20 cellular contexts compared by ENCODE assay signal in genomic region chr5:68053202-68053601, GRCh38.
DNase-seq lines count a peak whose midpoint lies in the region; ATAC-seq, FAIRE-seq and TF ChIP-seq lines count a peak whose summit lies in the region.
"Had no signal": no experiment of that assay in that cellular context is flagged by ENCODE, and none has a peak within 500 bp of the region (broad histone marks: within the 10 kb centered on the region; RNA-seq: fewer than 3 reads in every experiment).

No MANE protein-coding gene starts in this region.

- dilution Hi-C loops in IMR-90 (cut with HindIII; ENCODE audit: low sequenced_read_pairs, unreplicated experiment): no loop called here

- H3K27me3 ChIP-seq in IMR-90 (ENCODE audit: control insufficient read depth, insufficient read depth, low read length): no peaks in the 10 kb centered on the region
- H3K27me3 ChIP-seq in bronchial epithelial cell (ENCODE audit: control insufficient read depth, insufficient read depth, low read length): no peaks in the 10 kb centered on the region
- H3K27me3 ChIP-seq: MG63, Peyer's patch had no signal

- H2BK20ac ChIP-seq in IMR-90 (ENCODE audit: low read depth, low read length): no peak overlapping the region; the same call in 1 of the 2 replicates

- H3K9ac ChIP-seq in IMR-90 (ENCODE audit: low read depth, low read length) (no peak overlapping the region), kidney (ENCODE audit: low read length in 2 of 2) (no peak overlapping the region)
- H3K9ac ChIP-seq: GM23248 had no signal

- H3K18ac ChIP-seq in IMR-90 (ENCODE audit: low read depth, low read length): no peak overlapping the region

- TF ChIP-seq POLR2A in IMR-90 (IDR thresholded peaks at IDR 0.05; ENCODE audit: low read depth, low read length): no peak

- no peak overlapping the region for H4K91ac ChIP-seq in IMR-90 (ENCODE audit: insufficient read depth, low read depth, low read length)

- no peak overlapping the region for H3K23ac ChIP-seq in IMR-90 (ENCODE audit: low read depth, low read length)

- no peak overlapping the region for H3K56ac ChIP-seq in IMR-90 (ENCODE audit: extremely low read depth, insufficient read depth, low read length)

- no peaks in the 10 kb centered on the region for H3K9me1 ChIP-seq in IMR-90 (ENCODE audit: insufficient read depth, low read length)

- H4K8ac ChIP-seq in IMR-90 (ENCODE audit: low read depth in 2 of 2, low read length in 2 of 2): no peak overlapping the region

- CTCF ChIA-PET in IMR-90 (lab: Yijun Ruan, JAX): no interaction called here

- no peaks in the 10 kb centered on the region for H3K4me1 ChIP-seq in IMR-90 (ENCODE audit: control insufficient read depth, insufficient read depth, low read length)
- H3K4me1 ChIP-seq in kidney (ENCODE audit: control insufficient read depth in 1 of 2, insufficient read depth in 1 of 2, low read depth in 1 of 2, low read length in 2 of 2): peaks cover 0 to 5% of the 10 kb centered on the region in 2 donors
- H3K4me1 ChIP-seq: HAP-1 had no signal

- no peak for TF ChIP-seq RAD21 in IMR-90 (IDR thresholded peaks at IDR 0.05; ENCODE audit: low read length)

- no peak overlapping the region for H2BK15ac ChIP-seq in IMR-90 (ENCODE audit: low read depth, low read length)

- no peak overlapping the region for H2BK120ac ChIP-seq in IMR-90 (ENCODE audit: low read depth, low read length)

- no peak for TF ChIP-seq CTCF in IMR-90 (conservative IDR thresholded peaks at IDR 0.05; ENCODE audit: low read depth, low read length)
- TF ChIP-seq CTCF in bronchial epithelial cell (IDR thresholded peaks at IDR 0.05; ENCODE audit: insufficient read depth, low read length, severe bottlenecking): no peak
- TF ChIP-seq CTCF in kidney (IDR thresholded peaks at IDR 0.05; ENCODE audit: borderline replicate concordance, extremely low read depth, insufficient read depth): no peak

- H4K5ac ChIP-seq in IMR-90 (ENCODE audit: low read depth, low read length): no peak overlapping the region

- BruUV-seq in IMR-90 (replicated peaks; lab: Mats Ljungman, UMichigan): no TSS peak

- ATAC-seq in IMR-90 (ENCODE audit: low read depth): no peak
- ATAC-seq in GM21447 (IDR thresholded peaks at IDR 0.05; ENCODE audit: unreplicated experiment): no peak

- no peak overlapping the region for H3K27ac ChIP-seq in IMR-90 (ENCODE audit: insufficient read depth, low read length)
- no peak overlapping the region for H3K27ac ChIP-seq in kidney (ENCODE audit: low read depth in 2 of 2, low read length in 2 of 2)
- H3K27ac ChIP-seq: 22Rv1, GM23248, Peyer's patch, SK-N-MC had no signal

- no peak overlapping the region for H2AFZ ChIP-seq in IMR-90 (replicated peaks; ENCODE audit: low read length, poor library complexity)
- H2AFZ ChIP-seq: GM23248 had no signal

- H2AK9ac ChIP-seq in IMR-90 (replicated peaks; ENCODE audit: low read depth, low read length, poor library complexity): no peak overlapping the region

- no peak overlapping the region for H3K14ac ChIP-seq in IMR-90 (replicated peaks; ENCODE audit: low read depth, low read length)

- peaks cover 2% of the 10 kb centered on the region; the same call in 1 of the 2 replicates for H3K9me3 ChIP-seq in IMR-90 (ENCODE audit: control insufficient read depth, insufficient read depth, low read length)
- H3K9me3 ChIP-seq in kidney (ENCODE audit: control insufficient read depth in 1 of 2, low read length in 2 of 2): no peaks in the 10 kb centered on the region
- H3K9me3 ChIP-seq: HAP-1, Peyer's patch had no signal

- DNase-seq in A172 (ENCODE audit: low spot score) (peak; percentile 28), IMR-90 (peak; percentile 5), bronchial epithelial cell (ENCODE audit: low read depth) (peak; percentile 34), fibroblast of peridontal ligament (ENCODE audit: extremely low read depth) (peak; percentile 22), kidney (no peak), pons (ENCODE audit: low spot score) (no peak), NCI-H1105 (lab: John Stamatoyannopoulos, UW) (no peak)
- DNase-seq: DND-41; GF-D8; GM23248; MG63; NCI-H1048; NCI-H1694 treated with DMSO at 0.1 percent for 48 hours; NK-92 treated with Interleukin-12 subunit alpha and Interleukin-12 subunit beta, amount 100 ng/mL, for 24 hours; Peyer's patch; Right ventricle myocardium superior had no signal

- no peak overlapping the region for H3K4me2 ChIP-seq in IMR-90 (ENCODE audit: low read depth, low read length)

- H3K36me3 ChIP-seq in IMR-90 (ENCODE audit: control insufficient read depth, insufficient read depth, low read length) (no peaks in the 10 kb centered on the region), bronchial epithelial cell (ENCODE audit: control insufficient read depth, insufficient read depth, low read length) (no peaks in the 10 kb centered on the region), kidney (ENCODE audit: control insufficient read depth in 1 of 2, insufficient read depth in 2 of 2, low read length in 2 of 2) (no peaks in the 10 kb centered on the region)
- H3K36me3 ChIP-seq: HAP-1, MG63, Peyer's patch had no signal

- no peak overlapping the region for H2BK5ac ChIP-seq in IMR-90 (ENCODE audit: low read depth, low read length, poor library complexity, severe bottlenecking)

- H3K4ac ChIP-seq in IMR-90 (ENCODE audit: low read depth, low read length): no peak overlapping the region

- no peak overlapping the region for H2AK5ac ChIP-seq in IMR-90 (ENCODE audit: low read depth, low read length)

- in situ Hi-C loops in IMR-90 (cut with MboI; ENCODE audit: low sequenced_read_pairs): no loop called here

- no peak for FAIRE-seq in bronchial epithelial cell (lab: Jason Lieb, UNC)
- no peak for FAIRE-seq in kidney (lab: Jason Lieb, UNC)

- POLR2A ChIA-PET in IMR-90 (lab: Charles Lee; ENCODE audit: unreplicated experiment): no interaction called here

- H4K20me1 ChIP-seq in IMR-90 (ENCODE audit: insufficient read depth, low read length): no peaks in the 10 kb centered on the region

- H3K79me1 ChIP-seq in IMR-90 (ENCODE audit: low read depth in 1 of 2, low read length in 2 of 2): no peaks in the 10 kb centered on the region

- intact Hi-C loops in IMR-90 (cut with micrococcal nuclease) (no loop called here), kidney (cut with DNase I) (no loop called here)

- H3K4me3 ChIP-seq in IMR-90 (ENCODE audit: insufficient read depth, low read depth, low read length) (no peak overlapping the region), bronchial epithelial cell (ENCODE audit: low read depth, low read length) (no peak overlapping the region), kidney (ENCODE audit: low read length in 2 of 2) (no peak overlapping the region)
- H3K4me3 ChIP-seq: GM23248, HAP-1, MG63, Peyer's patch, SK-N-MC had no signal

TF ChIP-seq in IMR-90, 13 proteins besides CTCF, POLR2A, EP300 and RAD21:
- TF ChIP-seq, protein P1, sequence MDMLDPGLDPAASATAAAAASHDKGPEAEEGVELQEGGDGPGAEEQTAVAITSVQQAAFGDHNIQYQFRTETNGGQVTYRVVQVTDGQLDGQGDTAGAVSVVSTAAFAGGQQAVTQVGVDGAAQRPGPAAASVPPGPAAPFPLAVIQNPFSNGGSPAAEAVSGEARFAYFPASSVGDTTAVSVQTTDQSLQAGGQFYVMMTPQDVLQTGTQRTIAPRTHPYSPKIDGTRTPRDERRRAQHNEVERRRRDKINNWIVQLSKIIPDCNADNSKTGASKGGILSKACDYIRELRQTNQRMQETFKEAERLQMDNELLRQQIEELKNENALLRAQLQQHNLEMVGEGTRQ (IDR thresholded peaks at IDR 0.05; ENCODE audit: low read depth, low read length): no peak
- TF ChIP-seq CHD1 (IDR thresholded peaks at IDR 0.05; ENCODE audit: low read depth, low read length) (no peak), MAFK (IDR thresholded peaks at IDR 0.05; ENCODE audit: low read depth, low read length) (no peak)

Comparison
In these comparisons a context has a peak if more than half of its experiments do, and no peak if none do; other contexts are left out.
1. DNase-seq: peak in A172 (single experiment), IMR-90 (single experiment), bronchial epithelial cell (single experiment) and fibroblast of peridontal ligament (single experiment); none in kidney (single experiment), pons (single experiment) and NCI-H1105 (single experiment).